In the genomic region with DNA sequence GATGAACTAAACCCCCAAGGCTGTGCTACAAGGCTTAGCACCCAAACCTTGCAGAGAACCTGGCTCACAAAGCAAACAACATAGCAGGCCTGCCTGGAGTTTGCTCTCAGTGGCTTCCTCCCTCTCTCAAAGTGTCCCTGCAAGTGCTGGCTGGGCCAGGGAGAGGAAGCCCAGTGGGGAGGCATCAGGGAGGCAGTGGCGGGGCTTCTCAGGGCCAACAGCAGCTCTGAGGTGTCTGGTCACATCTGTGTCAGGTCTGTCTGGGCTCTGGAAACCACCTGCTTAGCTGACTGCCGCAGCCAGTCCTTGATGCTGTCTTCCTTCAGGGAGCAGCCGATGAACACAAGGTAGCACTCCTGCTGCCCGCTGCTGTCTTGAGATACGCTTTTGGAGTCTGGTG, we compare ENCODE assay signal across 2 cellular contexts.
TF ChIP-seq lines count a peak whose summit lies in the region.

No MANE protein-coding gene starts in this region.

TF ChIP-seq in HepG2, 621 proteins besides CTCF, POLR2A, EP300 and RAD21:
- TF ChIP-seq NRL (CRISPR knock-in tag; IDR thresholded peaks at IDR 0.05; ENCODE audit: borderline replicate concordance) (no peak), ZNF382 (CRISPR knock-in tag; IDR thresholded peaks at IDR 0.05; ENCODE audit: borderline replicate concordance) (0 out of 2 replicates have a peak, but pooled peaks have one; percentile 78)

TF ChIP-seq in neural cell, 6 proteins besides CTCF, POLR2A, EP300 and RAD21:
- TF ChIP-seq POLR2AphosphoS5 (IDR thresholded peaks at IDR 0.05) (peak; percentile 4), SMC3 (conservative IDR thresholded peaks at IDR 0.05; ENCODE audit: poor library complexity) (no peak)
